Comparison of ENCODE assay signal across 29 cellular contexts in the genomic region with DNA sequence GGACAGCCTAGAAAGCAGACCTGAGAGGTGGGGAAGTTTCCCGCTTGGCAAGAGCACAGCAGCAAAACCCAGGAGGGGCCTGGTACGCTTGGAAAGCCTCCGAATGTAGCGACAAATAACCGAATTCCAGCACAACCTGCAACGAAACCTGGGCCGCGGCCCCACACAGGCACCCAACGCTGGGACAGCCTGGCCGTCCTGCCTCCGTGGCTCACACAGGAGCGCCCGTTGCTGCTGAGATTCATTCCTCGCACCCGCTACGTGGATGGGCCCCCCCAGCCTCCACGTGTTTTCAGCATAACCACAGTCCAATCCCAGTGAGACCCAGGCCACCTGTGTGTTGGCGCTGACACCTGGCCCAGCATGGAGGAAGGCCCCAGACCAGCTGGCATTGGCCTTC. TPM values are rescaled to one million over a fixed set of nuclear protein-coding genes. Genes with fewer than 3 reads are reported as not detected.
"Had no signal": no experiment of that assay in that cellular context is flagged by ENCODE, and none has a peak within 500 bp of the region (broad histone marks: within the 10 kb centered on the region; RNA-seq: fewer than 3 reads in every experiment).

No MANE protein-coding gene starts in this region.

- H3K27me3 ChIP-seq: ovary, right lobe of liver, sigmoid colon, stomach, thyroid gland, tibial nerve, upper lobe of right lung, uterus had no signal

- FAIRE-seq: small intestine had no signal

- H3K9me3 ChIP-seq: ovary, psoas muscle, right lobe of liver, sigmoid colon, thoracic aorta, thyroid gland, tibial nerve, upper lobe of right lung, uterus had no signal

- H3K4me3 Mint-ChIP-seq: naive B cell; naive thymus-derived CD8-positive, alpha-beta T cell; nephron progenitor cell; neural crest cell; stimulated activated effector memory CD8-positive, alpha-beta T cell treated with anti-CD3 and anti-CD28 coated beads, Interleukin-12 subunit alpha, Interleukin-12 subunit beta, amount 100 ng/mL, for 72 hours; stimulated activated naive B cell treated with anti-CD40 and anti-IgM and Interleukin-4, amounts not matched to agents 10 μg/mL and 1 μg/mL and 100 μg/mL, for 72 hours; stimulated activated naive CD8-positive, alpha-beta T cell treated with anti-CD3 and anti-CD28 coated beads, Interleukin-15, Interleukin-2, amounts not matched to agents 100 ng/mL and 50 ng/mL, for 24 hours had no signal

- H2AFZ ChIP-seq: parathyroid adenoma had no signal

- ATAC-seq: naive thymus-derived CD8-positive, alpha-beta T cell; psoas muscle; right cardiac atrium; right lobe of liver; stimulated activated effector memory CD8-positive, alpha-beta T cell treated with anti-CD3 and anti-CD28 coated beads, Interleukin-12 subunit alpha, Interleukin-12 subunit beta, amount 100 ng/mL, for 72 hours; stimulated activated naive B cell treated with anti-CD40 and anti-IgM and Interleukin-4, amounts not matched to agents 10 μg/mL and 1 μg/mL and 100 μg/mL, for 72 hours; upper lobe of right lung had no signal

- H3K36me3 ChIP-seq: ovary, right lobe of liver, uterus had no signal

- H3K27ac ChIP-seq: ovary, parathyroid adenoma, psoas muscle, right lobe of liver, sigmoid colon, stomach, thoracic aorta, thyroid gland, tibial nerve, upper lobe of right lung, uterus had no signal

- H3K79me2 ChIP-seq: parathyroid adenoma had no signal

- H3K9ac ChIP-seq: parathyroid adenoma had no signal

- H3K27me3 Mint-ChIP-seq: naive B cell; naive thymus-derived CD8-positive, alpha-beta T cell; progenitor cell of endocrine pancreas; stimulated activated naive B cell treated with anti-CD40 and anti-IgM and Interleukin-4, amounts not matched to agents 10 μg/mL and 1 μg/mL and 100 μg/mL, for 72 hours; stimulated activated naive CD8-positive, alpha-beta T cell treated with anti-CD3 and anti-CD28 coated beads, Interleukin-15, Interleukin-2, amounts not matched to agents 100 ng/mL and 50 ng/mL, for 24 hours had no signal

- H3K4me1 Mint-ChIP-seq: stimulated activated effector memory CD8-positive, alpha-beta T cell treated with anti-CD3 and anti-CD28 coated beads, Interleukin-12 subunit alpha, Interleukin-12 subunit beta, amount 100 ng/mL, for 72 hours had no signal

- H3K4me1 ChIP-seq: parathyroid adenoma, psoas muscle, right lobe of liver, sigmoid colon, stomach, thyroid gland, tibial nerve, upper lobe of right lung, uterus had no signal

- DNase-seq: naive B cell; naive thymus-derived CD8-positive, alpha-beta T cell; nephron progenitor cell; occipital lobe; ovary; sigmoid colon; small intestine; stimulated activated CD4-positive, alpha-beta T cell treated with anti-CD3 and anti-CD28 coated beads, Interleukin-15, amount 100 ng/mL, for 24 hours; stimulated activated CD4-positive, alpha-beta T cell treated with anti-CD3 and anti-CD28 coated beads, Interleukin-2, amount 100 ng/mL, for 24 hours; stimulated activated CD4-positive, alpha-beta T cell treated with anti-CD3 and anti-CD28 coated beads, Interleukin-2, amount 100 ng/mL, for 48 hours; stimulated activated CD4-positive, alpha-beta T cell treated with anti-CD3 and anti-CD28 coated beads, Interleukin-4, amount 100 ng/mL, for 24 hours; stimulated activated naive B cell treated with anti-CD40 and anti-IgM and Interleukin-4, amounts not matched to agents 10 μg/mL and 1 μg/mL and 100 μg/mL, for 72 hours; stimulated activated naive CD4-positive, alpha-beta T cell treated with Interleukin-2 at 50 U/mL for 16 hours; stomach; thyroid gland; trophoblast cell; upper lobe of right lung; uterus had no signal

- H3K4me3 ChIP-seq: ovary, psoas muscle, right lobe of liver, sigmoid colon, stomach, thoracic aorta, thyroid gland, tibial nerve, upper lobe of right lung, uterus had no signal

- H3K27ac Mint-ChIP-seq: naive B cell; naive thymus-derived CD8-positive, alpha-beta T cell; progenitor cell of endocrine pancreas; stimulated activated effector memory CD8-positive, alpha-beta T cell treated with anti-CD3 and anti-CD28 coated beads, Interleukin-12 subunit alpha, Interleukin-12 subunit beta, amount 100 ng/mL, for 72 hours; stimulated activated naive B cell treated with anti-CD40 and anti-IgM and Interleukin-4, amounts not matched to agents 10 μg/mL and 1 μg/mL and 100 μg/mL, for 72 hours; stimulated activated naive CD8-positive, alpha-beta T cell treated with anti-CD3 and anti-CD28 coated beads, Interleukin-15, Interleukin-2, amounts not matched to agents 100 ng/mL and 50 ng/mL, for 24 hours had no signal

RNA-seq across cellular contexts. Expression of a gene that starts 53.6 kb away (rescaled TPM):
- total RNA-seq: osteoblast had no signal
